Comparison of ENCODE assay signal across 5 cellular contexts in the genomic region with DNA sequence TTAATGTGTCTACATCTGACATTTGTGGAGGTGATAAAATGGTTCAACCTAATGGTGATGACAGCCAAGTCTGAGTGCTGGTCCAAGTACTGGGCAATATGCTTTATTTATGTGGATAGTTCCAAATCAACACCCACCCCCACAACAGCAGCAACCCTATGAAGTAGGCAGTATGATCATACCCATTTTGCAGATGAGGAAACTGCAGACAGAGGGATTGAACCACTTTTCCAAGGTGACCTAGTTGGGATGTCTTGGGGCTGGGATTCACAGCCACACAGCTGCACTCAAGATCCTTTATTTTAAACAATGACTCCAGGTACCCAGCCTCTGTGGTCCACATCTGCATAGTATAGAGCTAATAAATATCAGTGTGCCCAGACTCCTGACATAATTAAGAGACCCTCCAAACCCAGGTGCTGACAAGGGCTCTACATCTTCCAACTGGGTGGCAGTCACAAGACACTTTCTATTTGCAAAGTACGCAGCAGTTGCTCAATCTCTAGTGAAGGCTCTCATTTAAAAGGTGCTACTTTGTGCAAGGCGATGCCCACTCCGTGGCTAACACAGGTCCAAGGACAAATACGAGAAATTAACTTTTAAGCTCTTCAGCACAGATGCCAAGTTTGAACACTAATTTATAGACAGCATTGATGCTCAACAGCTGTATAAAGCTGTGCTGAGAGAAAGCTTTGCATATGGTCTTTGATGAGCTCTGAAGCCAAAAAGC.
"Had no signal": no experiment of that assay in that cellular context is flagged by ENCODE, and none has a peak within 500 bp of the region (broad histone marks: within the 10 kb centered on the region; RNA-seq: fewer than 3 reads in every experiment).

No MANE protein-coding gene starts in this region.

- H3K27ac ChIP-seq: KMS-11 had no signal

- H3K4me3 ChIP-seq: GM23338 had no signal

- DNase-seq: H9, HCEC 1CT, KBM-7 had no signal

- H3K4me2 ChIP-seq: KMS-11 had no signal

- H3K9ac ChIP-seq: KMS-11 had no signal
